In the genomic region with DNA sequence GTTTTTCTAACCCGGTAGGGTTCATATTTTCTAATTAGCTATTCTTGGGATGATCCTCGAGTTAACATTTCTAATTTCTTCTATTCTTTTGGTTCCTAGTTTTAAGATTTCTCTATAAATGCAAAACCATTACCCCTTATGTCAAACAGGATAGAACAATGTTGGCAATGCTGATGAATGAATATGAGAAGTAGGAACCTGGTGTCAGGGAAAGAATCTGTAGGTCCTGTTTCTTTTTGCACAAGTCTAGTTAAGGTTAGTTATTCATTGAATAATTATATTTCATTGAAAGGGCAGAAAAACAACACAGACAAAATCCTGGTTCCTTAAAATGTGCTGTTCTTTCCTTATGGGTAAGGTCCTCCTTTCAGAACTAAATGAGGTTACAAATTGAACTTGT, we compare ENCODE assay signal across 20 cellular contexts.
"Had no signal": no experiment of that assay in that cellular context is flagged by ENCODE, and none has a peak within 500 bp of the region (broad histone marks: within the 10 kb centered on the region; RNA-seq: fewer than 3 reads in every experiment).

No MANE protein-coding gene starts in this region.

- DNase-seq: activated T-cell treated with anti-CD3 and anti-CD28 coated beads, Interleukin-2, amount 50 U/mL, for 1 hour; adrenal gland; colonic mucosa; dorsolateral prefrontal cortex; foreskin fibroblast; heart right ventricle; left ventricle myocardium inferior; midbrain; natural killer cell; nucleus accumbens; right lobe of liver; T-helper 9 cell; testis; upper lobe of left lung had no signal

- H3K4me1 ChIP-seq: adrenal gland, ascending aorta, breast epithelium, colonic mucosa, heart right ventricle, left ventricle myocardium inferior, right lobe of liver, testis, upper lobe of left lung had no signal

- H3K27me3 ChIP-seq: adrenal gland, ascending aorta, breast epithelium, colonic mucosa, right lobe of liver, testis, upper lobe of left lung had no signal

- H3K9me3 ChIP-seq: adrenal gland, ascending aorta, breast epithelium, colonic mucosa, heart right ventricle, left ventricle myocardium inferior, right lobe of liver, testis, upper lobe of left lung had no signal

- ATAC-seq: activated naive CD4-positive, alpha-beta T cell treated with anti-CD3 and anti-CD28 coated beads, Interleukin-2, amount 50 U/mL, for 72 hours; activated T-helper 17 cell treated with anti-CD3 and anti-CD28 coated beads, Interleukin-2, amount 50 U/mL, for 72 hours; heart right ventricle; natural killer cell; right lobe of liver; stimulated activated memory B cell treated with anti-CD40 and anti-IgM and Interleukin-4, amounts not matched to agents 10 μg/mL and 1 μg/mL and 100 μg/mL, for 72 hours had no signal

- H3K4me3 ChIP-seq: adrenal gland, ascending aorta, breast epithelium, colonic mucosa, dorsolateral prefrontal cortex, heart right ventricle, left ventricle myocardium inferior, right lobe of liver, skin epidermis, testis, upper lobe of left lung had no signal

- H3K36me3 ChIP-seq: adrenal gland, ascending aorta, breast epithelium, colonic mucosa, heart right ventricle, left ventricle myocardium inferior, right lobe of liver, upper lobe of left lung had no signal

- H3K27ac ChIP-seq: adrenal gland, ascending aorta, breast epithelium, colonic mucosa, dorsolateral prefrontal cortex, heart right ventricle, left ventricle myocardium inferior, right lobe of liver, skin epidermis, testis, upper lobe of left lung had no signal
